ENCODE assay signal across 17 cellular contexts in genomic region chr6:8017705-8018104, GRCh38. TPM values are rescaled to one million over a fixed set of nuclear protein-coding genes. Genes with fewer than 3 reads are reported as not detected.
DNase-seq lines count a peak whose midpoint lies in the region; ATAC-seq and TF ChIP-seq lines count a peak whose summit lies in the region.
"Had no signal": no experiment of that assay in that cellular context is flagged by ENCODE, and none has a peak within 500 bp of the region (broad histone marks: within the 10 kb centered on the region; RNA-seq: fewer than 3 reads in every experiment).

No MANE protein-coding gene starts in this region.

- peak overlapping the region; percentile 77 for H3K4me3 Mint-ChIP-seq in activated CD4-positive, alpha-beta T cell treated with anti-CD3 and anti-CD28 coated beads for 36 hours
- peak overlapping the region in 4 of 10 donors; percentile 71 to 95 (median 90) for H3K4me3 Mint-ChIP-seq in naive thymus-derived CD4-positive, alpha-beta T cell

- H3K27me3 ChIP-seq in Karpas-422 (ENCODE audit: low read length) (no peaks in the 10 kb centered on the region), upper lobe of left lung (no peaks in the 10 kb centered on the region)
- no peaks in the 10 kb centered on the region for H3K27me3 ChIP-seq in naive thymus-derived CD4-positive, alpha-beta T cell (ENCODE audit: control insufficient read depth in 2 of 2, insufficient read depth in 2 of 2, low read length in 2 of 2)
- H3K27me3 ChIP-seq: neutrophil had no signal

- peak; percentile 42 for ATAC-seq in activated CD4-positive, alpha-beta T cell treated with anti-CD3 and anti-CD28 coated beads for 36 hours
- ATAC-seq in GM21515 (IDR thresholded peaks at IDR 0.05; ENCODE audit: unreplicated experiment) (peak; percentile 20), upper lobe of left lung (ENCODE audit: low FRiP score in 2 of 2) (no peak)
- no peak for ATAC-seq in naive thymus-derived CD4-positive, alpha-beta T cell
- ATAC-seq: A549, SK-N-SH treated with all-trans-retinoic acid at 6 μM for 48 hours had no signal

- POLR2A ChIA-PET in activated CD4-positive, alpha-beta T cell treated with anti-CD3 and anti-CD28 coated beads for 36 hours (lab: Charles Lee) = interaction anchor here (0.6 to 1.0 kb wide), 4 partner anchors 47 to 115 kb away, joined by 3 to 5 read pairs (median 4); partner anchors contain the start of gene BLOC1S5
- POLR2A ChIA-PET in naive thymus-derived CD4-positive, alpha-beta T cell (lab: Charles Lee) = interaction anchor here (1.2 kb wide), 1 partner anchor 47 kb away, joined by 4 read pairs; the partner anchor contains the start of gene BLOC1S5

- 90 to 94% methylated on average over 7 of the region's 7 CpGs for WGBS in upper lobe of left lung, 2 donors

- H3K4me1 ChIP-seq in Karpas-422 (ENCODE audit: low read length) (peaks cover 23% of the 10 kb centered on the region), upper lobe of left lung (no peaks in the 10 kb centered on the region)
- no peaks in the 10 kb centered on the region for H3K4me1 ChIP-seq in naive thymus-derived CD4-positive, alpha-beta T cell (ENCODE audit: control insufficient read depth in 2 of 2, insufficient read depth in 2 of 2, low read length in 2 of 2)
- H3K4me1 ChIP-seq: A549 had no signal

- TF ChIP-seq EP300 in upper lobe of left lung (IDR thresholded peaks at IDR 0.05) = no peak

- TF ChIP-seq POLR2A in upper lobe of left lung (IDR thresholded peaks at IDR 0.05) = no peak

- no peaks in the 10 kb centered on the region for H3K27me3 Mint-ChIP-seq in activated CD4-positive, alpha-beta T cell treated with anti-CD3 and anti-CD28 coated beads for 36 hours
- H3K27me3 Mint-ChIP-seq in naive thymus-derived CD4-positive, alpha-beta T cell = no peaks in the 10 kb centered on the region

- H3K9ac ChIP-seq in Karpas-422 (ENCODE audit: low read length) = peak overlapping the region; percentile 47

- no peak for TF ChIP-seq CTCF in upper lobe of left lung (IDR thresholded peaks at IDR 0.05)

- no peaks in the 10 kb centered on the region for H3K9me3 ChIP-seq in Karpas-422 (ENCODE audit: low read length)
- no peaks in the 10 kb centered on the region for H3K9me3 ChIP-seq in naive thymus-derived CD4-positive, alpha-beta T cell (ENCODE audit: control insufficient read depth in 2 of 3, low read length in 3 of 3)
- H3K9me3 ChIP-seq in upper lobe of left lung = no peaks in the 10 kb centered on the region
- H3K9me3 ChIP-seq: A549, neutrophil had no signal

- H2AFZ ChIP-seq in Karpas-422 (ENCODE audit: low read length) = peak overlapping the region; percentile 4; the same call in 1 of the 2 replicates

- H3K36me3 ChIP-seq in Karpas-422 (ENCODE audit: insufficient read depth, low read length) (no peaks in the 10 kb centered on the region; the same call in 1 of the 2 replicates), upper lobe of left lung (peaks cover 0 to 6% (median 1%) of the 10 kb centered on the region in 4 donors)
- peaks cover 0 to 13% (median 0%) of the 10 kb centered on the region in 3 experiments for H3K36me3 ChIP-seq in naive thymus-derived CD4-positive, alpha-beta T cell (ENCODE audit: control insufficient read depth in 2 of 3, insufficient read depth in 3 of 3, low read length in 3 of 3)

- peaks cover 31% of the 10 kb centered on the region for H3K36me3 Mint-ChIP-seq in activated CD4-positive, alpha-beta T cell treated with anti-CD3 and anti-CD28 coated beads for 36 hours (ENCODE audit: low read depth)
- peaks cover 10 to 44% (median 23%) of the 10 kb centered on the region in 5 donors for H3K36me3 Mint-ChIP-seq in naive thymus-derived CD4-positive, alpha-beta T cell

- intact Hi-C loops in activated CD4-positive, alpha-beta T cell treated with anti-CD3 and anti-CD28 coated beads for 36 hours (cut with DNase I, micrococcal nuclease) = loop anchor here (5.0 kb wide), 2 partner anchors 45 to 85 kb away; partner anchors contain the start of genes BLOC1S5 (in 1 of the 2) and EEF1E1 (in 1 of the 2)
- intact Hi-C loops in naive thymus-derived CD4-positive, alpha-beta T cell (cut with micrococcal nuclease) = loop anchor here (1.0 to 5.0 kb wide), 4 partner anchors 47 to 108 kb away; partner anchors contain the start of genes BLOC1S5 (in 2 of the 2) and EEF1E1 (in 1 of the 2)

- H3K4me3 ChIP-seq in Karpas-422 (ENCODE audit: low read length) (peak overlapping the region; percentile 44), upper lobe of left lung (no peak overlapping the region)
- H3K4me3 ChIP-seq in naive thymus-derived CD4-positive, alpha-beta T cell (ENCODE audit: low read length) = no peak overlapping the region
- H3K4me3 ChIP-seq: A549 had no signal

- H3K27ac Mint-ChIP-seq in activated CD4-positive, alpha-beta T cell treated with anti-CD3 and anti-CD28 coated beads for 36 hours = peak overlapping the region; percentile 97
- peak overlapping the region in 4 of 9 donors; percentile 82 to 98 (median 94) for H3K27ac Mint-ChIP-seq in naive thymus-derived CD4-positive, alpha-beta T cell

- H3K4me2 ChIP-seq in Karpas-422 (ENCODE audit: low read depth, low read length, poor library complexity, severe bottlenecking) = peak overlapping the region; percentile 72
- H3K4me2 ChIP-seq: A549 had no signal

- DNase-seq in activated CD4-positive, alpha-beta T cell treated with anti-CD3 and anti-CD28 coated beads for 36 hours = no peak
- DNase-seq in activated CD4-positive, alpha-beta T cell treated with anti-CD3 and anti-CD28 coated beads, Interleukin-2, amount 50 U/mL, for 4 hours = no peak
- no peak for DNase-seq in Karpas-422
- no peak for DNase-seq in naive thymus-derived CD4-positive, alpha-beta T cell
- no peak for DNase-seq in NCI-H2227 treated with DMSO at 0.1 percent for 48 hours (lab: John Stamatoyannopoulos, UW)
- DNase-seq in NK-92 treated with Interleukin-12 subunit alpha and Interleukin-12 subunit beta, amount 100 ng/mL, for 24 hours (lab: John Stamatoyannopoulos, UW) = no peak
- no peak for DNase-seq in upper lobe of left lung
- DNase-seq: activated naive CD4-positive, alpha-beta T cell treated with Interleukin-2 at 50 U/mL for 16 hours; central memory CD4-positive, alpha-beta T cell; DMS 273 treated with DMSO at 0.1 percent for 48 hours; Kasumi-1; NCI-H2029 treated with DMSO at 0.1 percent for 48 hours had no signal

- H3K79me2 ChIP-seq in Karpas-422 (ENCODE audit: low read length) = peaks cover 40% of the 10 kb centered on the region

- no peaks in the 10 kb centered on the region for H4K20me1 ChIP-seq in Karpas-422 (ENCODE audit: insufficient read depth, low read depth, low read length)

- H3K4me1 Mint-ChIP-seq in activated CD4-positive, alpha-beta T cell treated with anti-CD3 and anti-CD28 coated beads for 36 hours = peaks cover 18% of the 10 kb centered on the region
- H3K4me1 Mint-ChIP-seq in naive thymus-derived CD4-positive, alpha-beta T cell = peaks cover 0 to 20% (median 5%) of the 10 kb centered on the region in 7 donors

- H3K9me2 ChIP-seq in Karpas-422 (replicated peaks; ENCODE audit: insufficient read depth, low read length) = no peaks in the 10 kb centered on the region

- CTCF ChIA-PET in activated CD4-positive, alpha-beta T cell treated with anti-CD3 and anti-CD28 coated beads for 36 hours (lab: Charles Lee) = interaction anchor here (1.4 kb wide), 1 partner anchor 294 kb away, joined by 4 read pairs; no protein-coding TSS in a partner anchor
- CTCF ChIA-PET in naive thymus-derived CD4-positive, alpha-beta T cell (lab: Charles Lee) = no interaction called here

- no peaks in the 10 kb centered on the region for H3K9me3 Mint-ChIP-seq in activated CD4-positive, alpha-beta T cell treated with anti-CD3 and anti-CD28 coated beads for 36 hours (ENCODE audit: low read depth)
- H3K9me3 Mint-ChIP-seq in naive thymus-derived CD4-positive, alpha-beta T cell = peaks cover 0 to 4% (median 0%) of the 10 kb centered on the region in 11 donors

- H3K27ac ChIP-seq in Karpas-422 (ENCODE audit: low read length) = peak overlapping the region; percentile 78
- H3K27ac ChIP-seq in naive thymus-derived CD4-positive, alpha-beta T cell (ENCODE audit: low read depth, low read length) = peak overlapping the region; percentile 64
- H3K27ac ChIP-seq in upper lobe of left lung = no peak overlapping the region
- H3K27ac ChIP-seq: A549, epithelial cell of prostate, neutrophil had no signal

RNA-seq across cellular contexts. Expression of gene BLOC1S5, which starts 46.5 kb away (rescaled TPM):
- 10 to 100 TPM; 20.0 to 30.3 TPM for total RNA-seq in activated CD4-positive, alpha-beta T cell treated with anti-CD3 and anti-CD28 coated beads for 36 hours
- total RNA-seq in Karpas-422 (2014; rRNA removed; shearing (Covaris generic); ENCODE audit: low replicate concordance) = 21.0 and 24.9 TPM in 2 replicates
- total RNA-seq in naive thymus-derived CD4-positive, alpha-beta T cell = 10 to 100 TPM in 4 of 5 experiments, 1 to 10 TPM in 1; 9.6 to 26.2 (median 22.6) TPM
- polyA plus RNA-seq in naive thymus-derived CD4-positive, alpha-beta T cell = 10 to 100 TPM; 31.4 to 39.2 TPM
- total RNA-seq in upper lobe of left lung = 10 to 100 TPM; 10.0 to 15.0 (median 11.9) TPM

Comparison
In these comparisons a context has a peak if more than half of its experiments do, and no peak if none do; other contexts are left out.
1. ATAC-seq: peak in activated CD4-positive, alpha-beta T cell treated with anti-CD3 and anti-CD28 coated beads for 36 hours (single experiment) and GM21515 (single experiment); none in naive thymus-derived CD4-positive, alpha-beta T cell (single experiment) and upper lobe of left lung (0 of 2).
2. H3K27ac ChIP-seq: peak in Karpas-422 (single experiment) and naive thymus-derived CD4-positive, alpha-beta T cell (single experiment); none in upper lobe of left lung (0 of 4).